In the genomic region with DNA sequence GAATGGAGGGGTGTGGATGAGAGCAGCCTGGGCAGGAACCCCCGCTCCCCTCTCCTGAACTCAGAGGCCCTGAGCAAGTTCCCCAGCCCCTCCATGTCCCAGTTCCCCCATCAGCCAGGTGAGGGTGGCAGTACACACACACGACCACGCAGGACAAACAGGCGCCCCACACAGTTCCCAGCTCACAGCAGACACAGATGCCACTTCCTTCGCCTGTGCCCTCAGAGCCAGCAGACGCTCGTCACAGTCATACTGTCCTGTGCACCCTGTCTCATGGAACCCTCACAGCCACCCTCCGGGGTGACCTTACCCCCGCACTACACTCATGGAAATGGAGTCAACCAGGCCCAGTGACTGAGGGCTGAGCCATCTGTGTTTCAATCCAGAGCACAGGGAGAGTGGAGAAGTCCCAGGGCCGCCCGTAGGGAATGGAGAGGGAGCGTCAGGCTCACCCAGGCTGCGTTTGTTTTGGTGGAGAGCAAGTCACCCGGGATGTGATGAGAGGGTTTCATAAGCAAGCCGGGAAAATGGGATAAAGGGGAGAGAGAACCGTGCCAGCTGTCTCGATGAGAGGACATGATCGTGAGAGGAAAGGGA, we compare ENCODE assay signal across 14 cellular contexts. TPM values are rescaled to one million over a fixed set of nuclear protein-coding genes. Genes with fewer than 3 reads are reported as not detected.
DNase-seq lines count a peak whose midpoint lies in the region; ATAC-seq lines count a peak whose summit lies in the region.
"Had no signal": no experiment of that assay in that cellular context is flagged by ENCODE, and none has a peak within 500 bp of the region (broad histone marks: within the 10 kb centered on the region; RNA-seq: fewer than 3 reads in every experiment).

No MANE protein-coding gene starts in this region.

- H3K4me2 ChIP-seq in mesenchymal stem cell (ENCODE audit: low read length, poor library complexity, severe bottlenecking), result no peak overlapping the region
- H3K4me2 ChIP-seq: smooth muscle cell had no signal

- 87% methylated on average over 18 of the region's 18 CpGs for WGBS in mesenchymal stem cell

- H3K27me3 ChIP-seq in mesenchymal stem cell (ENCODE audit: control insufficient read depth in 1 of 2, insufficient read depth in 1 of 2, low read length in 2 of 2), result no peaks in the 10 kb centered on the region
- H3K27me3 ChIP-seq: SJSA1, uterus had no signal

- no peak overlapping the region for H3K18ac ChIP-seq in mesenchymal stem cell (ENCODE audit: low read depth in 1 of 2, low read length in 2 of 2)

- H3K27ac ChIP-seq in cingulate gyrus (ENCODE audit: low read depth, low read length) (peak overlapping the region; percentile 12), mesenchymal stem cell (ENCODE audit: low read length, poor library complexity, severe bottlenecking) (no peak overlapping the region), temporal lobe (ENCODE audit: low read depth, low read length) (peak overlapping the region; percentile 30)
- H3K27ac ChIP-seq: SJSA1, uterus, VCaP had no signal

- H4K91ac ChIP-seq in mesenchymal stem cell (ENCODE audit: low read length), result no peak overlapping the region

- H3K36me3 ChIP-seq in mesenchymal stem cell (ENCODE audit: control insufficient read depth in 1 of 2, insufficient read depth in 2 of 2, low read depth in 1 of 2, low read length in 2 of 2), result peaks cover 39 to 43% of the 10 kb centered on the region in 2 experiments
- H3K36me3 ChIP-seq: uterus had no signal

- DNase-seq in activated effector memory CD4-positive, alpha-beta T cell treated with anti-CD3 and anti-CD28 coated beads, Interleukin-2, amount 50 U/mL, for 16 hours, result peak; percentile 39
- no peak for DNase-seq in activated effector memory CD4-positive, alpha-beta T cell treated with Interleukin-2 at 50 U/mL for 16 hours
- no peak for DNase-seq in mesenchymal stem cell
- no peak for DNase-seq in LoVo (ENCODE audit: low spot score)
- DNase-seq: DMS53, NCI-H1436 treated with DMSO at 0.1 percent for 48 hours, uterus had no signal

- no peaks in the 10 kb centered on the region for H3K9me3 ChIP-seq in mesenchymal stem cell (ENCODE audit: control insufficient read depth, low read length)
- H3K9me3 ChIP-seq: SJSA1, uterus had no signal

- no peak overlapping the region for H2BK15ac ChIP-seq in mesenchymal stem cell (ENCODE audit: low read depth, poor library complexity, severe bottlenecking)

- H3K4ac ChIP-seq in mesenchymal stem cell (ENCODE audit: low read depth in 1 of 2, low read length in 2 of 2), result no peak overlapping the region

- peak overlapping the region in 1 of 2 experiments; percentile 31 for H3K4me3 ChIP-seq in mesenchymal stem cell (ENCODE audit: insufficient read depth in 1 of 2, low read depth in 1 of 2, low read length in 2 of 2)
- H3K4me3 ChIP-seq: SJSA1, smooth muscle cell, uterus had no signal

- H3K9ac ChIP-seq in mesenchymal stem cell (ENCODE audit: low read length), result peak overlapping the region; percentile 41

- H2BK120ac ChIP-seq in mesenchymal stem cell (ENCODE audit: low read depth, low read length), result no peak overlapping the region

- H2AK5ac ChIP-seq in mesenchymal stem cell (ENCODE audit: low read length, severe bottlenecking), result no peak overlapping the region

- no peak overlapping the region for H3K23ac ChIP-seq in mesenchymal stem cell (ENCODE audit: low read length in 2 of 2)

- H2BK12ac ChIP-seq in mesenchymal stem cell (ENCODE audit: low read length in 2 of 2), result no peak overlapping the region

- peaks cover 17% of the 10 kb centered on the region for H3K79me1 ChIP-seq in mesenchymal stem cell (replicated peaks; ENCODE audit: low read length, poor library complexity, severe bottlenecking)

- H3K4me1 ChIP-seq in mesenchymal stem cell (ENCODE audit: control insufficient read depth, insufficient read depth, low read depth, low read length), result peaks cover 13% of the 10 kb centered on the region
- H3K4me1 ChIP-seq: SJSA1, uterus had no signal

- H3K14ac ChIP-seq in mesenchymal stem cell (ENCODE audit: low read length in 2 of 2), result no peak overlapping the region

- H2AFZ ChIP-seq in mesenchymal stem cell (ENCODE audit: low read depth, low read length), result no peak overlapping the region

- H2BK5ac ChIP-seq in mesenchymal stem cell (ENCODE audit: low read depth, low read length, poor library complexity, severe bottlenecking), result no peak overlapping the region

- no peak for ATAC-seq in GM19397 (IDR thresholded peaks at IDR 0.05; ENCODE audit: unreplicated experiment)
- ATAC-seq in GM21423 (IDR thresholded peaks at IDR 0.05; ENCODE audit: unreplicated experiment), result no peak

- H4K8ac ChIP-seq in mesenchymal stem cell (ENCODE audit: low read length), result no peak overlapping the region

RNA-seq across cellular contexts. Expression of gene DYNC1H1, which starts 47.5 kb away (rescaled TPM):
- polyA plus RNA-seq in mesenchymal stem cell (2013, experiment 1 of 2), result 97.7 TPM
- polyA plus RNA-seq in mesenchymal stem cell (2013, experiment 2 of 2), result 90.8 TPM
- total RNA-seq in temporal lobe, result 949 TPM
